ENCODE assay signal across 8 cellular contexts in genomic region chr14:99273025-99273723, GRCh38. TPM values are rescaled to one million over a fixed set of nuclear protein-coding genes. Genes with fewer than 3 reads are reported as not detected.
DNase-seq lines count a peak whose midpoint lies in the region; ATAC-seq and TF ChIP-seq lines count a peak whose summit lies in the region.

No MANE protein-coding gene starts in this region.

- peak overlapping the region; percentile 89 to 95 for H3K27ac Mint-ChIP-seq in activated naive CD4-positive, alpha-beta T cell treated with anti-CD3 and anti-CD28 coated beads, Interleukin-2, amount 50 U/mL, for 72 hours

- no peak for TF ChIP-seq CTCF in upper lobe of right lung (IDR thresholded peaks at IDR 0.05)

- intact Hi-C loops in upper lobe of right lung (cut with DNase I) = no loop called here

- H3K4me3 ChIP-seq in mesodermal cell (ENCODE audit: extremely low read depth, insufficient read depth, low read length, poor library complexity, severe bottlenecking) (peak overlapping the region; percentile 50), upper lobe of right lung (peak overlapping the region; percentile 45)

- H3K27ac ChIP-seq in mesodermal cell (ENCODE audit: low read depth, low read length, severe bottlenecking) (no peak overlapping the region), upper lobe of right lung (no peak overlapping the region)

- peaks cover 12% of the 10 kb centered on the region for H3K4me1 ChIP-seq in mesodermal cell (ENCODE audit: control insufficient read depth, insufficient read depth, low read length, poor library complexity, severe bottlenecking)
- H3K4me1 ChIP-seq in upper lobe of right lung = peaks cover 34% of the 10 kb centered on the region

- H3K9me3 Mint-ChIP-seq in activated naive CD4-positive, alpha-beta T cell treated with anti-CD3 and anti-CD28 coated beads, Interleukin-2, amount 50 U/mL, for 72 hours = no peaks in the 10 kb centered on the region

- DNase-seq in D341Med (ENCODE audit: low spot score) = peak; percentile 83
- DNase-seq in NCI-H2107 treated with DMSO at 0.1 percent for 48 hours (lab: John Stamatoyannopoulos, UW; ENCODE audit: unreplicated experiment) = peak; percentile 80
- DNase-seq in activated naive CD4-positive, alpha-beta T cell treated with anti-CD3 and anti-CD28 coated beads, Interleukin-2, amount 50 U/mL, for 72 hours (ENCODE audit: low spot score in 2 of 2) = peak; percentile 65 to 77
- no peak for DNase-seq in upper lobe of right lung
- no peak for DNase-seq in AG20443 (ENCODE audit: low spot score)

- H3K36me3 Mint-ChIP-seq in activated naive CD4-positive, alpha-beta T cell treated with anti-CD3 and anti-CD28 coated beads, Interleukin-2, amount 50 U/mL, for 72 hours = peaks cover 24 to 27% of the 10 kb centered on the region in 2 donors

- no peaks in the 10 kb centered on the region for H3K36me3 ChIP-seq in mesodermal cell (ENCODE audit: control insufficient read depth, insufficient read depth, low read length)
- no peaks in the 10 kb centered on the region for H3K36me3 ChIP-seq in upper lobe of right lung

- no peaks in the 10 kb centered on the region for H3K9me3 ChIP-seq in mesodermal cell (ENCODE audit: control insufficient read depth, low read length)
- no peaks in the 10 kb centered on the region for H3K9me3 ChIP-seq in upper lobe of right lung

- peak; percentile 12 to 25 for ATAC-seq in activated naive CD4-positive, alpha-beta T cell treated with anti-CD3 and anti-CD28 coated beads, Interleukin-2, amount 50 U/mL, for 72 hours
- ATAC-seq in upper lobe of right lung = no peak
- no peak for ATAC-seq in GM18502 (IDR thresholded peaks at IDR 0.05; ENCODE audit: poor library complexity, unreplicated experiment)
- no peak for ATAC-seq in GM18519 (IDR thresholded peaks at IDR 0.05; ENCODE audit: low FRiP score, unreplicated experiment)

- 0% methylated on average over 34 to 37 of the region's 48 CpGs for WGBS in mesodermal cell (ENCODE audit: insufficient coverage in 2 of 2), 2 experiments

- peaks cover 69% of the 10 kb centered on the region for H3K27me3 ChIP-seq in upper lobe of right lung

RNA-seq across cellular contexts. Expression of gene BCL11B, which starts 1.2 kb away (rescaled TPM):
- 10 to 100 TPM; 57.8 to 65.7 TPM for total RNA-seq in activated naive CD4-positive, alpha-beta T cell treated with anti-CD3 and anti-CD28 coated beads, Interleukin-2, amount 50 U/mL, for 72 hours
- polyA plus RNA-seq in mesodermal cell (2013, experiment 1 of 2) = 0.37 TPM
- polyA plus RNA-seq in mesodermal cell (2013, experiment 2 of 2) = 0.35 TPM
- 2.4 TPM for total RNA-seq in upper lobe of right lung

Comparison
In these comparisons a context has a peak if more than half of its experiments do, and no peak if none do; other contexts are left out.
1. DNase-seq: peak in D341Med (single experiment), NCI-H2107 treated with DMSO at 0.1 percent for 48 hours (single experiment) and activated naive CD4-positive, alpha-beta T cell treated with anti-CD3 and anti-CD28 coated beads, Interleukin-2, amount 50 U/mL, for 72 hours (2 of 2); none in upper lobe of right lung (single experiment) and AG20443 (single experiment).
2. ATAC-seq: peak in activated naive CD4-positive, alpha-beta T cell treated with anti-CD3 and anti-CD28 coated beads, Interleukin-2, amount 50 U/mL, for 72 hours (2 of 2); none in upper lobe of right lung (single experiment), GM18502 (single experiment) and GM18519 (single experiment).
3. RNA of gene BCL11B, which starts 1.2 kb away (total RNA-seq): 57.8 to 65.7 TPM in activated naive CD4-positive, alpha-beta T cell treated with anti-CD3 and anti-CD28 coated beads, Interleukin-2, amount 50 U/mL, for 72 hours; 2.4 TPM in upper lobe of right lung (single experiment); every median in the first group is over 10 times any median in the second.